24 cellular contexts compared by ENCODE assay signal in the genomic region with DNA sequence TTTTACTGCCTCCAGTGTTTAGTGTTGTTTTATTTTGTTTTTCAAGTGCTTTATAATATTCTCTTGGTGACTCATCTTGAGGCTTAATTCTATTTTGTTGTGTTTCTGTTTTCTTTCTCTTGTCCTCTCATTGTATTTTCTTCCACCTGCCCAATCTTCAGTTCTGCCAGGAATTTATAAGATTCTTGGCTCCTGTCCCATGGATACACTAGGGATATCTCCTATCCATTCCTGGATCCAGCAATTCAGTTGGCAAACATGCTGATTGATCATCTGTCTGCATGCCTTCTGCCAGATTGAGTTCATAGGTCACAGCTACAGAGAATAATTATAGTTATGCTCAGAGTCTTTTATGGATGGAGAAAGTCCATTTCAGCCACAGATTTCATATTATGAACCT.
A peak's percentile ranks its signal among the peaks of the same experiment; 100 is the strongest.
DNase-seq lines count a peak whose midpoint lies in the region; ATAC-seq and TF ChIP-seq lines count a peak whose summit lies in the region.
"Had no signal": no experiment of that assay in that cellular context is flagged by ENCODE, and none has a peak within 500 bp of the region (broad histone marks: within the 10 kb centered on the region; RNA-seq: fewer than 3 reads in every experiment).

No MANE protein-coding gene starts in this region.

- H3K4me3 Mint-ChIP-seq in type B pancreatic cell, result no peak overlapping the region
- H3K4me3 Mint-ChIP-seq: activated T-helper 1 cell treated with anti-CD3 and anti-CD28 coated beads, Interleukin-12 subunit alpha, Interleukin-12 subunit beta, Interleukin-2, Interleukin-4 antibody, amounts not matched to agents 30 ng/mL and 10 ng/mL and 1 ng/mL, durations not matched to agents 14 hours and 24 hours and 36 hours; CD14-positive monocyte; H9; stimulated activated naive CD8-positive, alpha-beta T cell treated with anti-CD3 and anti-CD28 coated beads, Interleukin-15, Interleukin-2, amounts not matched to agents 100 ng/mL and 50 ng/mL, for 24 hours had no signal

- H3K4me3 ChIP-seq in SJCRH30, result no peak overlapping the region
- H3K4me3 ChIP-seq: esophagus muscularis mucosa, skin epidermis had no signal

- no peaks in the 10 kb centered on the region for H3K27me3 ChIP-seq in SJCRH30
- H3K27me3 ChIP-seq: esophagus muscularis mucosa had no signal

- no peaks in the 10 kb centered on the region for H3K4me1 Mint-ChIP-seq in type B pancreatic cell (ENCODE audit: unreplicated experiment)
- H3K4me1 Mint-ChIP-seq: CD14-positive monocyte, H9 had no signal

- no peak overlapping the region for H3K27ac Mint-ChIP-seq in type B pancreatic cell
- H3K27ac Mint-ChIP-seq: activated naive CD4-positive, alpha-beta T cell treated with anti-CD3 and anti-CD28 coated beads, Interleukin-2, amount 50 U/mL, for 72 hours; activated T-helper 1 cell treated with anti-CD3 and anti-CD28 coated beads, Interleukin-12 subunit alpha, Interleukin-12 subunit beta, Interleukin-2, Interleukin-4 antibody, amounts not matched to agents 30 ng/mL and 10 ng/mL and 1 ng/mL, durations not matched to agents 14 hours and 24 hours and 36 hours; CD14-positive monocyte; H9; progenitor cell of endocrine pancreas; stimulated activated naive CD8-positive, alpha-beta T cell treated with anti-CD3 and anti-CD28 coated beads, Interleukin-15, Interleukin-2, amounts not matched to agents 100 ng/mL and 50 ng/mL, for 24 hours had no signal

- H3K36me3 Mint-ChIP-seq in type B pancreatic cell, result no peaks in the 10 kb centered on the region
- H3K36me3 Mint-ChIP-seq: activated naive CD4-positive, alpha-beta T cell treated with anti-CD3 and anti-CD28 coated beads, Interleukin-2, amount 50 U/mL, for 72 hours; CD14-positive monocyte had no signal

- DNase-seq in DMS53 (lab: John Stamatoyannopoulos, UW) (peak; percentile 40), NCI-H2029 treated with DMSO at 0.1 percent for 48 hours (lab: John Stamatoyannopoulos, UW) (peak; percentile 12), kidney glomerular epithelial cell (lab: John Stamatoyannopoulos, UW) (peak; percentile 23), NCI-H82 treated with DMSO at 0.1 percent for 48 hours (lab: John Stamatoyannopoulos, UW; ENCODE audit: unreplicated experiment) (no peak), D341Med (ENCODE audit: low spot score) (no peak), type B pancreatic cell (ENCODE audit: extremely low spot score, unreplicated experiment) (no peak), SJCRH30 (no peak)
- DNase-seq: DMS79; effector CD8-positive, alpha-beta T cell; H9; head of caudate nucleus; KBM-7; RPMI8226; stimulated activated CD4-positive, alpha-beta T cell treated with anti-CD3 and anti-CD28 coated beads, Interleukin-2, amount 100 ng/mL, for 48 hours; trophoblast cell had no signal

- ATAC-seq in SK-N-SH treated with all-trans-retinoic acid at 6 μM for 48 hours, result peak; percentile 54
- ATAC-seq: activated naive CD4-positive, alpha-beta T cell treated with anti-CD3 and anti-CD28 coated beads, Interleukin-2, amount 50 U/mL, for 72 hours; left lobe of liver had no signal

- H3K27ac ChIP-seq in SJCRH30, result no peak overlapping the region
- H3K27ac ChIP-seq: esophagus muscularis mucosa, skin epidermis had no signal

- TF ChIP-seq CTCF in type B pancreatic cell (conservative IDR thresholded peaks at IDR 0.05), result no peak

- no peaks in the 10 kb centered on the region for H3K9me3 ChIP-seq in SJCRH30 (replicated peaks)
- H3K9me3 ChIP-seq: esophagus muscularis mucosa had no signal

- H3K9me3 Mint-ChIP-seq in type B pancreatic cell, result no peaks in the 10 kb centered on the region
- H3K9me3 Mint-ChIP-seq: activated T-helper 1 cell treated with anti-CD3 and anti-CD28 coated beads, Interleukin-12 subunit alpha, Interleukin-12 subunit beta, Interleukin-2, Interleukin-4 antibody, amounts not matched to agents 30 ng/mL and 10 ng/mL and 1 ng/mL, durations not matched to agents 14 hours and 24 hours and 36 hours; H9; stimulated activated naive CD8-positive, alpha-beta T cell treated with anti-CD3 and anti-CD28 coated beads, Interleukin-15, Interleukin-2, amounts not matched to agents 100 ng/mL and 50 ng/mL, for 24 hours had no signal

- H3K27me3 Mint-ChIP-seq in type B pancreatic cell, result no peaks in the 10 kb centered on the region
- H3K27me3 Mint-ChIP-seq: progenitor cell of endocrine pancreas; stimulated activated naive CD8-positive, alpha-beta T cell treated with anti-CD3 and anti-CD28 coated beads, Interleukin-15, Interleukin-2, amounts not matched to agents 100 ng/mL and 50 ng/mL, for 24 hours had no signal

- no peaks in the 10 kb centered on the region for H3K4me1 ChIP-seq in SJCRH30
- H3K4me1 ChIP-seq: esophagus muscularis mucosa had no signal

- H3K36me3 ChIP-seq in SJCRH30, result no peaks in the 10 kb centered on the region
- H3K36me3 ChIP-seq: esophagus muscularis mucosa had no signal

TF ChIP-seq in SK-N-SH treated with all-trans-retinoic acid at 6 μM for 48 hours, 23 proteins besides CTCF, POLR2A, EP300 and RAD21:
- TF ChIP-seq SNAI2 (CRISPR knock-in tag; IDR thresholded peaks at IDR 0.05), result peak; percentile 45; the same call in 1 of the 2 replicates
- TF ChIP-seq ISL1 (CRISPR knock-in tag; IDR thresholded peaks at IDR 0.05), result peak; percentile 79
- TF ChIP-seq ZFP30 (CRISPR knock-in tag; IDR thresholded peaks at IDR 0.05), result no peak
- TF ChIP-seq TCF4 (CRISPR knock-in tag; IDR thresholded peaks at IDR 0.05; ENCODE audit: borderline replicate concordance), result 0 out of 2 replicates have a peak, but pooled peaks have one; percentile 13
- peak; percentile 56; the same call in 1 of the 2 replicates for TF ChIP-seq TOX (CRISPR knock-in tag; IDR thresholded peaks at IDR 0.05; ENCODE audit: borderline replicate concordance)
- TF ChIP-seq, protein P1, sequence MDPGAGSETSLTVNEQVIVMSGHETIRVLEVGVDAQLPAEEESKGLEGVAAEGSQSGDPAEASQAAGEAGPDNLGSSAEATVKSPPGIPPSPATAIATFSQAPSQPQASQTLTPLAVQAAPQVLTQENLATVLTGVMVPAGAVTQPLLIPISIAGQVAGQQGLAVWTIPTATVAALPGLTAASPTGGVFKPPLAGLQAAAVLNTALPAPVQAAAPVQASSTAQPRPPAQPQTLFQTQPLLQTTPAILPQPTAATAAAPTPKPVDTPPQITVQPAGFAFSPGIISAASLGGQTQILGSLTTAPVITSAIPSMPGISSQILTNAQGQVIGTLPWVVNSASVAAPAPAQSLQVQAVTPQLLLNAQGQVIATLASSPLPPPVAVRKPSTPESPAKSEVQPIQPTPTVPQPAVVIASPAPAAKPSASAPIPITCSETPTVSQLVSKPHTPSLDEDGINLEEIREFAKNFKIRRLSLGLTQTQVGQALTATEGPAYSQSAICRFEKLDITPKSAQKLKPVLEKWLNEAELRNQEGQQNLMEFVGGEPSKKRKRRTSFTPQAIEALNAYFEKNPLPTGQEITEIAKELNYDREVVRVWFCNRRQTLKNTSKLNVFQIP (CRISPR knock-in tag; IDR thresholded peaks at IDR 0.05; ENCODE audit: borderline replicate concordance, low read depth), result peak; percentile 36; the same call in 1 of the 2 replicates
- TF ChIP-seq CREB5 (CRISPR knock-in tag; IDR thresholded peaks at IDR 0.05; ENCODE audit: low read depth), result no peak

Comparison
In these comparisons a context has a peak if more than half of its experiments do, and no peak if none do; other contexts are left out.
1. DNase-seq: peak in DMS53 (single experiment), NCI-H2029 treated with DMSO at 0.1 percent for 48 hours (single experiment) and kidney glomerular epithelial cell (single experiment); none in NCI-H82 treated with DMSO at 0.1 percent for 48 hours (single experiment), D341Med (single experiment), type B pancreatic cell (single experiment) and SJCRH30 (0 of 2).